ENCODE assay signal across 8 cellular contexts in genomic region chr3:172255311-172255710, GRCh38.
DNase-seq lines count a peak whose midpoint lies in the region; ATAC-seq, FAIRE-seq and TF ChIP-seq lines count a peak whose summit lies in the region.
"Not testable (repeated sequence)": the region's sequence is repeated elsewhere in the genome, so short reads cannot be mapped to it uniquely, and the experiment has no call there.

No MANE protein-coding gene starts in this region.

- peaks cover 86% of the 10 kb centered on the region for H3K4me1 Mint-ChIP-seq in chondrocyte (ENCODE audit: low read depth)

- not testable (repeated sequence) for H3K27me3 ChIP-seq in HepG2 (ENCODE audit: control insufficient read depth in 1 of 2, insufficient read depth in 2 of 2, low read length in 2 of 2); osteoblast (ENCODE audit: insufficient read depth, low read length); stomach; transverse colon

- H4K20me1 ChIP-seq in HepG2 (ENCODE audit: insufficient read depth, low read length), result peaks cover 98% of the 10 kb centered on the region
- H4K20me1 ChIP-seq in osteoblast (ENCODE audit: insufficient read depth, low read length), result peaks cover 19% of the 10 kb centered on the region

- not testable (repeated sequence) for BruUV-seq in HepG2 (replicated peaks; lab: Mats Ljungman, UMichigan)

- peaks cover 75% of the 10 kb centered on the region for H3K4me1 ChIP-seq in HepG2 (ENCODE audit: insufficient read depth, low read length)
- H3K4me1 ChIP-seq in osteoblast (ENCODE audit: insufficient read depth, low read length), result peaks cover 43% of the 10 kb centered on the region
- peaks cover 12 to 59% (median 42%) of the 10 kb centered on the region in 4 donors for H3K4me1 ChIP-seq in stomach
- peaks cover 6 to 32% (median 19%) of the 10 kb centered on the region in 4 donors for H3K4me1 ChIP-seq in transverse colon

- DNase-seq in ELR (ENCODE audit: low read depth) (peak; percentile 22), fibroblast of mammary gland (ENCODE audit: low read depth) (peak; percentile 30)
- DNase-seq in chondrocyte (ENCODE audit: low spot score); HepG2 (ENCODE audit: low spot score); osteoblast (ENCODE audit: insufficient read length, low spot score, missing footprints); stomach; transverse colon: not testable (repeated sequence)

- not testable (repeated sequence) for TF ChIP-seq CTCF in chondrocyte (IDR thresholded peaks at IDR 0.05); fibroblast of mammary gland (conservative IDR thresholded peaks at IDR 0.05; ENCODE audit: control insufficient read depth, insufficient read depth, low read depth, low read length); HepG2 (CRISPR knock-in tag; IDR thresholded peaks at IDR 0.05); osteoblast (IDR thresholded peaks at IDR 0.05; ENCODE audit: extremely low read depth, low read depth, low read length); stomach (IDR thresholded peaks at IDR 0.05); transverse colon (IDR thresholded peaks at IDR 0.05)

- CTCF ChIA-PET in HepG2 (lab: Yijun Ruan, JAX; ENCODE audit: low intra/inter-chr PET ratio, low total read pairs), result not testable (repeated sequence)

- ATAC-seq in HepG2, result not testable (repeated sequence)

- intact Hi-C loops in HepG2 (cut with micrococcal nuclease; ENCODE audit: unreplicated experiment); stomach (cut with DNase I; ENCODE audit: low total_unique reads); transverse colon (cut with DNase I; ENCODE audit: low total_unique reads): not testable (repeated sequence)

- TF ChIP-seq EP300 in HepG2 (IDR thresholded peaks at IDR 0.05; ENCODE audit: low read depth in 2 of 2, low read length in 2 of 2); HepG2 (CRISPR knock-in tag; IDR thresholded peaks at IDR 0.05; ENCODE audit: borderline replicate concordance); stomach (IDR thresholded peaks at IDR 0.05); transverse colon (IDR thresholded peaks at IDR 0.05; ENCODE audit: low read depth): not testable (repeated sequence)

- H3K27ac ChIP-seq in adipose tissue (ENCODE audit: low read depth, low read length) (peak overlapping the region; percentile 26), osteoblast (ENCODE audit: low read depth, low read length) (peak overlapping the region; percentile 54), stomach (peak overlapping the region; percentile 24 to 84 (median 59)), transverse colon (peak overlapping the region; percentile 57 to 84 (median 64))
- H3K27ac ChIP-seq in HepG2 (ENCODE audit: extremely low read length, insufficient read depth, low read length), result not testable (repeated sequence)

- not testable (repeated sequence) for H3K4me3 Mint-ChIP-seq in chondrocyte (ENCODE audit: unreplicated experiment)

- POLR2A ChIA-PET in HepG2 (lab: Yijun Ruan, JAX), result not testable (repeated sequence)

- H3K9me3 ChIP-seq in HepG2 (ENCODE audit: low read length); osteoblast (ENCODE audit: low read depth, low read length); stomach; transverse colon: not testable (repeated sequence)

- not testable (repeated sequence) for H3K4me2 ChIP-seq in HepG2 (ENCODE audit: low read depth, low read length); osteoblast (ENCODE audit: insufficient read depth, low read length)

- TF ChIP-seq POLR2A in HepG2 (IDR thresholded peaks at IDR 0.05; ENCODE audit: insufficient read depth in 1 of 2, low read depth in 2 of 2, low read length in 2 of 2); stomach (IDR thresholded peaks at IDR 0.05); transverse colon (IDR thresholded peaks at IDR 0.05): not testable (repeated sequence)

- peaks cover 78% of the 10 kb centered on the region for H3K79me2 ChIP-seq in HepG2 (ENCODE audit: insufficient read depth, low read length)
- H3K79me2 ChIP-seq in osteoblast (ENCODE audit: insufficient read depth, low read length), result peaks cover 66% of the 10 kb centered on the region

- not testable (repeated sequence) for H3K27me3 Mint-ChIP-seq in chondrocyte (ENCODE audit: low read depth)

- 91 to 96% (median 92%) methylated on average over 11 of the region's 11 CpGs for WGBS in adipose tissue, 3 donors
- WGBS in HepG2 (ENCODE audit: low lambda C conversion rate), result 93% methylated on average over 11 of the region's 11 CpGs
- 89 to 92% (median 92%) methylated on average over 11 of the region's 11 CpGs for WGBS in stomach, 5 donors
- 89 to 100% methylated on average over 5 to 11 of the region's 11 CpGs for WGBS in transverse colon (ENCODE audit: low coverage in 1 of 2), 2 donors

- H3K4me3 ChIP-seq in fibroblast of mammary gland (ENCODE audit: control insufficient read depth, low read depth, low read length); HepG2 (replicated peaks in 1 of 3; ENCODE audit: insufficient read depth in 1 of 3, low read depth in 2 of 3, low read length in 3 of 3); osteoblast (ENCODE audit: insufficient read depth, low read length); stomach; transverse colon: not testable (repeated sequence)

- in situ Hi-C loops in HepG2 (cut with HindIII; ENCODE audit: extremely low pct_ligation_motif_present, low pct_unique_long_range_greater_than_20kb); transverse colon (cut with MboI; ENCODE audit: low pct_ligation_motif_present in 1 of 4, low pct_unique_long_range_greater_than_20kb in 1 of 4, low sequenced_read_pairs in 3 of 4): not testable (repeated sequence)

- not testable (repeated sequence) for H2AFZ ChIP-seq in HepG2 (ENCODE audit: low read length); osteoblast (ENCODE audit: low read length)

- peaks cover 20 to 80% of the 10 kb centered on the region in 2 experiments for H3K36me3 ChIP-seq in HepG2 (replicated peaks in 1 of 2; ENCODE audit: control insufficient read depth in 1 of 2, insufficient read depth in 2 of 2, low read length in 2 of 2)
- peaks cover 52% of the 10 kb centered on the region for H3K36me3 ChIP-seq in osteoblast (ENCODE audit: insufficient read depth, low read length)
- peaks cover 5 to 62% (median 23%) of the 10 kb centered on the region in 4 donors for H3K36me3 ChIP-seq in stomach
- not testable (repeated sequence) for H3K36me3 ChIP-seq in transverse colon

- TF ChIP-seq RAD21 in HepG2 (CRISPR knock-in tag; IDR thresholded peaks at IDR 0.05), result not testable (repeated sequence)

- H3K36me3 Mint-ChIP-seq in chondrocyte (ENCODE audit: low read depth), result peaks cover 25% of the 10 kb centered on the region

- peak overlapping the region; percentile 52 for H3K27ac Mint-ChIP-seq in chondrocyte (ENCODE audit: unreplicated experiment)

- H3K9ac ChIP-seq in HepG2 (ENCODE audit: insufficient read depth, low read depth, low read length), result not testable (repeated sequence)

- not testable (repeated sequence) for H3K9me3 Mint-ChIP-seq in chondrocyte (ENCODE audit: low read depth)

- FAIRE-seq in HepG2 (lab: Jason Lieb, UNC), result not testable (repeated sequence)

TF ChIP-seq in HepG2, 621 proteins besides CTCF, POLR2A, EP300 and RAD21 (continues in another document):
- TF ChIP-seq RXRA (CRISPR knock-in tag; IDR thresholded peaks at IDR 0.05) (0 out of 2 replicates have a peak, but pooled peaks have one; percentile 12), ZGPAT (CRISPR knock-in tag; IDR thresholded peaks at IDR 0.05) (peak; percentile 13; the same call in 1 of the 2 replicates)
